In the genomic region with DNA sequence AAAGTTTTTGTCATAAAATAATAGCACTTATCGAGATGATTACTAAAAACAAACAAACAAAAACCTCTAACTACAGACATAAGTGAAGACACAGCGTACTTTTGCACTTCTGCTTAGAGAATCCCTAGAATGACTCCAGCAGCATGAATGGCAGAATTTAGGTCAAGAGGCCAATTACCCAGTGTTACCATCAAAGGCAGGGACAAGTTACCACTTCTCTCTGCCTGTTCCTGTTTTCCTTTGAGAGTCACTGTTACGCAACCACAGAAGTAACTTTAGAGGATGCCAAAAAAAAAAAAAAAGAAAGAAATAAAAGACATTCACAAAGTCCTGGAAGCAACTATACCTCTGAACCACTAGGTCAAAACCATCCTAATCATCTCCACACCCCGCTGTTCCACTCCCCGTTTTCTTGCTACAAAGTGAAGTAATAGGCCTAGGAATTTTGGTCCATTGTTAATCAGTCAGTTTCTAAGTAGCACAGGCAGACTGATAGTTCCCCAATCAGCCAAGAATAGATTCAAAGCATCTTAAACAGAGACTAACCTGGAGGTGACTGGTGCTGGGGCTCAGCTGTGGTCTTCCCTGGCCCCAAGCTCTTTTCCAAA, we compare ENCODE assay signal across 8 cellular contexts. TPM values are rescaled to one million over a fixed set of nuclear protein-coding genes. Genes with fewer than 3 reads are reported as not detected.
DNase-seq lines count a peak whose midpoint lies in the region; ATAC-seq and TF ChIP-seq lines count a peak whose summit lies in the region.

No MANE protein-coding gene starts in this region.

- H3K36me3 ChIP-seq in esophagus squamous epithelium = no peaks in the 10 kb centered on the region
- no peaks in the 10 kb centered on the region for H3K36me3 ChIP-seq in neuronal stem cell (replicated peaks in 1 of 2; ENCODE audit: control insufficient read depth in 2 of 2, insufficient read depth in 2 of 2, low read length in 2 of 2)

- H3K4me3 ChIP-seq in esophagus squamous epithelium = peak overlapping the region in 2 of 4 donors; percentile 21 to 40
- no peak overlapping the region for H3K4me3 ChIP-seq in neuronal stem cell (ENCODE audit: low read length in 2 of 2)

- H2BK5ac ChIP-seq in neuronal stem cell (ENCODE audit: low read length) = no peak overlapping the region

- no peak for TF ChIP-seq CTCF in esophagus squamous epithelium (IDR thresholded peaks at IDR 0.05)

- no peak overlapping the region for H2AK5ac ChIP-seq in neuronal stem cell (ENCODE audit: low read depth, low read length)

- no peak for TF ChIP-seq POLR2A in esophagus squamous epithelium (IDR thresholded peaks at IDR 0.05)

- H4K8ac ChIP-seq in neuronal stem cell (ENCODE audit: low read depth, low read length) = no peak overlapping the region

- H3K4me1 ChIP-seq in esophagus squamous epithelium = peaks cover 0 to 7% (median 7%) of the 10 kb centered on the region in 3 donors
- peaks cover 9% of the 10 kb centered on the region in 2 donors for H3K4me1 ChIP-seq in neuronal stem cell (ENCODE audit: control insufficient read depth in 2 of 2, insufficient read depth in 1 of 2, low read depth in 1 of 2, low read length in 2 of 2)

- no peaks in the 10 kb centered on the region for H3K27me3 ChIP-seq in esophagus squamous epithelium
- H3K27me3 ChIP-seq in neuronal stem cell (ENCODE audit: control insufficient read depth in 3 of 3, insufficient read depth in 3 of 3, low read depth in 1 of 3, low read length in 3 of 3) = peaks cover 0 to 18% (median 0%) of the 10 kb centered on the region in 3 experiments

- H3K4ac ChIP-seq in neuronal stem cell (ENCODE audit: low read length) = no peak overlapping the region

- H4K91ac ChIP-seq in neuronal stem cell (ENCODE audit: low read depth, low read length, poor library complexity) = no peak overlapping the region

- H3K9me3 ChIP-seq in esophagus squamous epithelium = no peaks in the 10 kb centered on the region
- peaks cover 0 to 7% of the 10 kb centered on the region in 2 donors for H3K9me3 ChIP-seq in neuronal stem cell (replicated peaks in 1 of 2; ENCODE audit: control insufficient read depth in 2 of 2, insufficient read depth in 1 of 2, low read depth in 1 of 2, low read length in 2 of 2)

- H3K14ac ChIP-seq in neuronal stem cell (ENCODE audit: low read length) = no peak overlapping the region

- H2BK15ac ChIP-seq in neuronal stem cell (ENCODE audit: low read length) = peak overlapping the region; percentile 22

- no peak overlapping the region for H2BK12ac ChIP-seq in neuronal stem cell (ENCODE audit: low read length)

- no peaks in the 10 kb centered on the region for H3K79me1 ChIP-seq in neuronal stem cell (ENCODE audit: low read depth, low read length)

- H3K27ac ChIP-seq in esophagus squamous epithelium (peak overlapping the region in 3 of 4 donors; percentile 45 to 52 (median 47)), neuronal stem cell (replicated peaks; ENCODE audit: low read length) (no peak overlapping the region)

- 34 to 36% methylated on average over 5 of the region's 5 CpGs for WGBS in esophagus squamous epithelium, 2 donors
- no CpG with 5 or more reads among the region's 5 CpGs for WGBS in neuronal stem cell (ENCODE audit: extremely low coverage in 2 of 2, insufficient read length in 2 of 2, insufficient replicate concordance in 1 of 2), 2 donors

- no peak for ATAC-seq in GM18858 (IDR thresholded peaks at IDR 0.05; ENCODE audit: unreplicated experiment)
- no peak for ATAC-seq in HG03432 (IDR thresholded peaks at IDR 0.05; ENCODE audit: unreplicated experiment)

- no peak overlapping the region for H2BK120ac ChIP-seq in neuronal stem cell (ENCODE audit: low read depth, low read length)

- H3K23ac ChIP-seq in neuronal stem cell (ENCODE audit: low read depth, low read length, poor library complexity) = no peak overlapping the region

- H3K9ac ChIP-seq in neuronal stem cell (ENCODE audit: low read depth, low read length, poor library complexity) = no peak overlapping the region

- intact Hi-C loops in esophagus squamous epithelium (cut with DNase I) = no loop called here

- no peak overlapping the region for H2AFZ ChIP-seq in neuronal stem cell (ENCODE audit: low read length)

- no peak overlapping the region for H3K4me2 ChIP-seq in neuronal stem cell (ENCODE audit: insufficient read depth, low read length, poor library complexity, severe bottlenecking)

- H3K18ac ChIP-seq in neuronal stem cell (ENCODE audit: low read length) = peak overlapping the region; percentile 58

- DNase-seq in GDM1 (lab: John Stamatoyannopoulos, UW) (peak; percentile 65), SIG-M5 treated with dmso at 0.1 percent for 504 hours (lab: John Stamatoyannopoulos, UW; ENCODE audit: unreplicated experiment) (peak; percentile 88), esophagus squamous epithelium (lab: John Stamatoyannopoulos, UW) (no peak), neuronal stem cell (ENCODE audit: low spot score) (no peak), NCI-H1694 treated with DMSO at 0.1 percent for 48 hours (lab: John Stamatoyannopoulos, UW) (no peak), SHP77 (lab: John Stamatoyannopoulos, UW) (no peak)

RNA-seq across cellular contexts. Expression of a gene that starts 41.9 kb away (rescaled TPM):
- total RNA-seq in esophagus squamous epithelium = 10 to 100 TPM in 1 of 4 donors, 1 to 10 TPM in 3; 4.3 to 10.1 (median 8.8) TPM
- 0.56 TPM for polyA plus RNA-seq in neuronal stem cell (2013, experiment 1 of 2)
- polyA plus RNA-seq in neuronal stem cell (2013, experiment 2 of 2) = 0.39 TPM

Comparison
In these comparisons a context has a peak if more than half of its experiments do, and no peak if none do; other contexts are left out.
1. DNase-seq: peak in GDM1 (single experiment) and SIG-M5 treated with dmso at 0.1 percent for 504 hours (single experiment); none in esophagus squamous epithelium (single experiment), neuronal stem cell (single experiment), NCI-H1694 treated with DMSO at 0.1 percent for 48 hours (single experiment) and SHP77 (0 of 2).